Comparison of ENCODE assay signal across 31 cellular contexts in genomic region chr5:115126303-115126702, GRCh38. TPM values are rescaled to one million over a fixed set of nuclear protein-coding genes. Genes with fewer than 3 reads are reported as not detected.
"Had no signal": no experiment of that assay in that cellular context is flagged by ENCODE, and none has a peak within 500 bp of the region (broad histone marks: within the 10 kb centered on the region; RNA-seq: fewer than 3 reads in every experiment).

No MANE protein-coding gene starts in this region.

- H3K27ac ChIP-seq: body of pancreas, colonic mucosa, epithelial cell of prostate, esophagus squamous epithelium, foreskin keratinocyte, gastrocnemius medialis, heart left ventricle, WERI-Rb-1 had no signal

- H3K36me3 ChIP-seq: colonic mucosa, esophagus squamous epithelium, gastrocnemius medialis, heart left ventricle had no signal

- H3K27ac Mint-ChIP-seq: activated B cell treated with CpG ODN at 0.5 μM for 24 hours; activated CD4-positive, alpha-beta memory T cell treated with anti-CD3 and anti-CD28 coated beads for 36 hours; activated naive CD4-positive, alpha-beta T cell treated with anti-CD3 and anti-CD28 coated beads, Interleukin-2, amount 10 ng/mL, durations not matched to agents 7 days and 5 days; activated naive CD4-positive, alpha-beta T cell treated with anti-CD3 and anti-CD28 coated beads, Interleukin-2, amount 50 U/mL, for 72 hours; activated naive CD8-positive, alpha-beta T cell treated with anti-CD3 and anti-CD28 coated beads, Interleukin-2, amount 10 ng/mL, durations not matched to agents 7 days and 5 days; activated T-cell treated with anti-CD3 and anti-CD28 coated beads, Interleukin-2, amount 50 U/mL, for 24 hours; activated T-cell treated with anti-CD3 and anti-CD28 coated beads, Interleukin-2, amount 50 U/mL, for 72 hours; T-helper 17 cell; T-helper 2 cell treated with Interferon-gamma antibody and Interleukin-4, amounts not matched to agents 5 μg/mL and 100 μg/mL, for 36 hours had no signal

- H3K4me3 Mint-ChIP-seq: activated B cell treated with CpG ODN at 0.5 μM for 24 hours; activated CD4-positive, alpha-beta memory T cell treated with anti-CD3 and anti-CD28 coated beads for 36 hours; activated naive CD4-positive, alpha-beta T cell treated with anti-CD3 and anti-CD28 coated beads, Interleukin-2, amount 10 ng/mL, durations not matched to agents 7 days and 5 days; activated naive CD8-positive, alpha-beta T cell treated with anti-CD3 and anti-CD28 coated beads, Interleukin-2, amount 10 ng/mL, durations not matched to agents 7 days and 5 days; activated T-cell treated with anti-CD3 and anti-CD28 coated beads, Interleukin-2, amount 50 U/mL, for 24 hours; activated T-cell treated with anti-CD3 and anti-CD28 coated beads, Interleukin-2, amount 50 U/mL, for 72 hours; T-helper 17 cell; T-helper 2 cell treated with Interferon-gamma antibody and Interleukin-4, amounts not matched to agents 5 μg/mL and 100 μg/mL, for 36 hours had no signal

- H3K27me3 Mint-ChIP-seq: activated B cell treated with CpG ODN at 0.5 μM for 24 hours had no signal

- DNase-seq: activated B cell treated with CpG ODN at 0.5 μM for 24 hours; activated CD4-positive, alpha-beta memory T cell treated with anti-CD3 and anti-CD28 coated beads for 36 hours; activated CD4-positive, alpha-beta T cell treated with anti-CD3 and anti-CD28 coated beads for 48 hours; activated CD4-positive, alpha-beta T cell treated with anti-CD3 and anti-CD28 coated beads, Interleukin-2, amount 50 U/mL, for 1 hour; activated CD8-positive, alpha-beta memory T cell treated with anti-CD3 and anti-CD28 coated beads, Interleukin-2, amount 50 U/mL, for 48 hours; activated gamma-delta T cell; activated naive CD4-positive, alpha-beta T cell; activated naive CD4-positive, alpha-beta T cell treated with anti-CD3 and anti-CD28 coated beads, Interleukin-2, amount 10 ng/mL, durations not matched to agents 7 days and 5 days; activated naive CD8-positive, alpha-beta T cell treated with anti-CD3 and anti-CD28 coated beads, Interleukin-2, amount 10 ng/mL, durations not matched to agents 7 days and 5 days; activated T-cell treated with anti-CD3 and anti-CD28 coated beads for 4 hours; activated T-cell treated with anti-CD3 and anti-CD28 coated beads, Interleukin-2, amount 50 U/mL, for 24 hours; activated T-cell treated with anti-CD3 and anti-CD28 coated beads, Interleukin-2, amount 50 U/mL, for 72 hours; amniotic stem cell; anterior cingulate cortex; body of pancreas; caudate nucleus; colonic mucosa; effector CD8-positive, alpha-beta T cell; esophagus squamous epithelium; foreskin keratinocyte; gastrocnemius medialis; glutamatergic neuron; heart left ventricle; T-helper 1 cell; T-helper 17 cell; T1000; WERI-Rb-1 had no signal

- H3K4me1 Mint-ChIP-seq: activated B cell treated with CpG ODN at 0.5 μM for 24 hours; activated naive CD4-positive, alpha-beta T cell treated with anti-CD3 and anti-CD28 coated beads, Interleukin-2, amount 10 ng/mL, durations not matched to agents 7 days and 5 days; activated naive CD8-positive, alpha-beta T cell treated with anti-CD3 and anti-CD28 coated beads, Interleukin-2, amount 10 ng/mL, durations not matched to agents 7 days and 5 days; T-helper 17 cell had no signal

- H3K9me3 ChIP-seq: body of pancreas, colonic mucosa, esophagus squamous epithelium, gastrocnemius medialis had no signal

- H3K27me3 ChIP-seq: body of pancreas, colonic mucosa, esophagus squamous epithelium, foreskin keratinocyte, gastrocnemius medialis, heart left ventricle had no signal

- H3K4me3 ChIP-seq: body of pancreas, colonic mucosa, esophagus squamous epithelium, gastrocnemius medialis, heart left ventricle had no signal

- H3K4me1 ChIP-seq: body of pancreas, colonic mucosa, esophagus squamous epithelium, foreskin keratinocyte, gastrocnemius medialis, heart left ventricle had no signal

- H3K9me3 Mint-ChIP-seq: activated B cell treated with CpG ODN at 0.5 μM for 24 hours; activated CD4-positive, alpha-beta memory T cell treated with anti-CD3 and anti-CD28 coated beads for 36 hours; activated naive CD4-positive, alpha-beta T cell treated with anti-CD3 and anti-CD28 coated beads, Interleukin-2, amount 10 ng/mL, durations not matched to agents 7 days and 5 days; activated naive CD4-positive, alpha-beta T cell treated with anti-CD3 and anti-CD28 coated beads, Interleukin-2, amount 50 U/mL, for 72 hours; activated T-cell treated with anti-CD3 and anti-CD28 coated beads, Interleukin-2, amount 50 U/mL, for 24 hours; activated T-cell treated with anti-CD3 and anti-CD28 coated beads, Interleukin-2, amount 50 U/mL, for 72 hours; T-helper 2 cell treated with Interferon-gamma antibody and Interleukin-4, amounts not matched to agents 5 μg/mL and 100 μg/mL, for 36 hours had no signal

- H3K36me3 Mint-ChIP-seq: activated CD4-positive, alpha-beta memory T cell treated with anti-CD3 and anti-CD28 coated beads for 36 hours; activated naive CD4-positive, alpha-beta T cell treated with anti-CD3 and anti-CD28 coated beads, Interleukin-2, amount 10 ng/mL, durations not matched to agents 7 days and 5 days; activated naive CD4-positive, alpha-beta T cell treated with anti-CD3 and anti-CD28 coated beads, Interleukin-2, amount 50 U/mL, for 72 hours; activated naive CD8-positive, alpha-beta T cell treated with anti-CD3 and anti-CD28 coated beads, Interleukin-2, amount 10 ng/mL, durations not matched to agents 7 days and 5 days had no signal

- ATAC-seq: activated CD4-positive, CD25-positive, alpha-beta regulatory T cell treated with anti-CD3 and anti-CD28 coated beads, Interleukin-2, amount 50 U/mL, for 24 hours; activated naive CD4-positive, alpha-beta T cell treated with anti-CD3 and anti-CD28 coated beads, Interleukin-2, amount 50 U/mL, for 72 hours; activated T-cell treated with anti-CD3 and anti-CD28 coated beads, Interleukin-2, amount 50 U/mL, for 72 hours; body of pancreas; foreskin keratinocyte; gastrocnemius medialis; heart left ventricle; T-helper 17 cell had no signal

RNA-seq across cellular contexts. Expression of gene TRIM36, which starts 43.4 kb away (rescaled TPM):
- total RNA-seq: activated CD4-positive, alpha-beta memory T cell treated with anti-CD3 and anti-CD28 coated beads for 36 hours; activated T-cell treated with anti-CD3 and anti-CD28 coated beads, Interleukin-2, amount 50 U/mL, for 72 hours had no signal
